Comparison of ENCODE assay signal across 13 cellular contexts in genomic region chr22:46113910-46114517, GRCh38. TPM values are rescaled to one million over a fixed set of nuclear protein-coding genes. Genes with fewer than 3 reads are reported as not detected.
A peak's percentile ranks its signal among the peaks of the same experiment; 100 is the strongest.
DNase-seq lines count a peak whose midpoint lies in the region; TF ChIP-seq lines count a peak whose summit lies in the region.
"Had no signal": no experiment of that assay in that cellular context is flagged by ENCODE, and none has a peak within 500 bp of the region (broad histone marks: within the 10 kb centered on the region; RNA-seq: fewer than 3 reads in every experiment).

No MANE protein-coding gene starts in this region.

- no peak for TF ChIP-seq POLR2A in tibial nerve (IDR thresholded peaks at IDR 0.05)

- H3K4me1 ChIP-seq in esophagus (ENCODE audit: control insufficient read depth in 2 of 2, insufficient read depth in 2 of 2, low read length in 1 of 2) = peaks cover 13 to 24% of the 10 kb centered on the region in 2 donors
- H3K4me1 ChIP-seq in osteoblast (ENCODE audit: insufficient read depth, low read length) = peaks cover 45% of the 10 kb centered on the region
- peaks cover 0 to 82% (median 36%) of the 10 kb centered on the region in 4 donors for H3K4me1 ChIP-seq in tibial nerve
- peaks cover 6% of the 10 kb centered on the region for H3K4me1 ChIP-seq in OCI-LY7 (ENCODE audit: insufficient read depth, low read length, poor library complexity, severe bottlenecking)

- DNase-seq in M059J (ENCODE audit: low read depth) (peak; percentile 43), osteoblast (ENCODE audit: insufficient read length, low spot score, missing footprints) (no peak), tibial nerve (ENCODE audit: low spot score in 2 of 2) (no peak), GM03348 (ENCODE audit: low spot score) (no peak), OCI-LY7 (ENCODE audit: low spot score) (no peak), inferior parietal cortex (ENCODE audit: extremely low spot score) (no peak)
- DNase-seq: activated naive CD4-positive, alpha-beta T cell; cerebellar nuclear complex; naive thymus-derived CD8-positive, alpha-beta T cell; NCI-H1092 treated with DMSO at 0.1 percent for 48 hours; NCI-H446 treated with DMSO at 0.1 percent for 48 hours; T-helper 9 cell had no signal

- H3K36me3 ChIP-seq in esophagus (ENCODE audit: control insufficient read depth in 2 of 2, insufficient read depth in 2 of 2, low read length in 1 of 2) = peaks cover 3 to 43% of the 10 kb centered on the region in 2 donors
- H3K36me3 ChIP-seq in osteoblast (ENCODE audit: insufficient read depth, low read length) = peaks cover 71% of the 10 kb centered on the region
- peaks cover 0 to 41% (median 12%) of the 10 kb centered on the region in 3 donors for H3K36me3 ChIP-seq in tibial nerve
- H3K36me3 ChIP-seq in OCI-LY7 (ENCODE audit: insufficient read depth, low read length) = no peaks in the 10 kb centered on the region

- no TSS peak for BruUV-seq in OCI-LY7 (replicated peaks; lab: Mats Ljungman, UMichigan)

- CTCF ChIA-PET in OCI-LY7 (lab: Charles Lee; ENCODE audit: unreplicated experiment) = interaction anchor here (0.6 to 1.0 kb wide), 2 partner anchors 108 kb away, joined by 3 read pairs; no protein-coding TSS in a partner anchor

- H3K27me3 ChIP-seq in esophagus (ENCODE audit: control insufficient read depth in 1 of 2, insufficient read depth in 2 of 2, low read length in 2 of 2) = no peaks in the 10 kb centered on the region
- H3K27me3 ChIP-seq in osteoblast (ENCODE audit: insufficient read depth, low read length) = no peaks in the 10 kb centered on the region
- no peaks in the 10 kb centered on the region for H3K27me3 ChIP-seq in tibial nerve

- TF ChIP-seq CTCF in osteoblast (IDR thresholded peaks at IDR 0.05; ENCODE audit: extremely low read depth, low read depth, low read length) (no peak), tibial nerve (IDR thresholded peaks at IDR 0.05) (no peak), OCI-LY7 (conservative IDR thresholded peaks at IDR 0.05; ENCODE audit: low read length) (no peak)

- POLR2A ChIA-PET in OCI-LY7 (lab: Charles Lee) = no interaction called here

- no peaks in the 10 kb centered on the region for H3K9me2 ChIP-seq in OCI-LY7 (ENCODE audit: insufficient read depth, low read length)

- H4K20me1 ChIP-seq in osteoblast (ENCODE audit: insufficient read depth, low read length) = peaks cover 85% of the 10 kb centered on the region
- H4K20me1 ChIP-seq in OCI-LY7 (ENCODE audit: insufficient read depth, low read length) = no peaks in the 10 kb centered on the region

- peaks cover 34% of the 10 kb centered on the region for H3K79me2 ChIP-seq in osteoblast (ENCODE audit: insufficient read depth, low read length)
- H3K79me2 ChIP-seq in OCI-LY7 (ENCODE audit: insufficient read depth, low read depth, low read length) = no peaks in the 10 kb centered on the region

- peak in 1 of 2 donors; percentile 8 for TF ChIP-seq EP300 in tibial nerve (IDR thresholded peaks at IDR 0.05)

- intact Hi-C loops in OCI-LY7 (cut with micrococcal nuclease; ENCODE audit: unreplicated experiment) = no loop called here

- 42 to 57% methylated on average over 20 to 21 of the region's 21 CpGs for WGBS in esophagus, 2 donors
- 37 to 56% methylated on average over 8 to 19 of the region's 21 CpGs for WGBS in tibial nerve, 2 donors

- H3K4me2 ChIP-seq in osteoblast (ENCODE audit: insufficient read depth, low read length) (no peak overlapping the region), OCI-LY7 (ENCODE audit: low read length) (no peak overlapping the region)

- H3K4me3 ChIP-seq in esophagus (ENCODE audit: low read depth in 1 of 2, low read length in 2 of 2) = no peak overlapping the region
- H3K4me3 ChIP-seq in osteoblast (ENCODE audit: insufficient read depth, low read length) = no peak overlapping the region
- H3K4me3 ChIP-seq in tibial nerve = no peak overlapping the region
- H3K4me3 ChIP-seq in OCI-LY7 (ENCODE audit: low read depth, low read length, poor library complexity, severe bottlenecking) = no peak overlapping the region

- H2AFZ ChIP-seq in osteoblast (ENCODE audit: low read length) = no peak overlapping the region
- H2AFZ ChIP-seq in OCI-LY7 (ENCODE audit: low read length) = no peak overlapping the region

- H3K9me3 ChIP-seq in esophagus (ENCODE audit: control insufficient read depth in 2 of 2, insufficient read depth in 1 of 2, low read depth in 1 of 2, low read length in 1 of 2) (no peaks in the 10 kb centered on the region), osteoblast (ENCODE audit: low read depth, low read length) (no peaks in the 10 kb centered on the region), tibial nerve (no peaks in the 10 kb centered on the region), OCI-LY7 (ENCODE audit: low read length) (no peaks in the 10 kb centered on the region)

- H3K27ac ChIP-seq in esophagus (ENCODE audit: low read depth in 2 of 2, low read length in 1 of 2) = peak overlapping the region; percentile 58 to 68
- peak overlapping the region; percentile 19 for H3K27ac ChIP-seq in osteoblast (ENCODE audit: low read depth, low read length)
- peak overlapping the region; percentile 42 to 88 (median 72) for H3K27ac ChIP-seq in tibial nerve
- no peak overlapping the region for H3K27ac ChIP-seq in OCI-LY7 (ENCODE audit: low read depth, low read length, poor library complexity, severe bottlenecking)

RNA-seq across cellular contexts. Expression of gene PPARA, which starts 36.3 kb away (rescaled TPM):
- total RNA-seq in M059J (2014; rRNA removed; shearing (Covaris generic)) = 10.0 and 18.1 TPM in 2 replicates
- polyA plus RNA-seq in esophagus = 1 to 10 TPM; 3.2 to 3.9 TPM
- total RNA-seq in osteoblast (21.8 and 22.1 TPM in 2 replicates), tibial nerve (10 to 100 TPM; 18.9 to 43.5 (median 27.2) TPM), OCI-LY7 (2022) (10.5 and 16.4 TPM in 2 replicates)
- total RNA-seq in OCI-LY7 (2014; rRNA removed; shearing (Covaris generic)) = 0.90 and 3.3 TPM in 2 replicates
